ENCODE assay signal across 1 cellular context in genomic region chr7:1763033-1763432, GRCh38.
TF ChIP-seq lines count a peak whose summit lies in the region.

No MANE protein-coding gene starts in this region.

TF ChIP-seq in HepG2, 621 proteins besides CTCF, POLR2A, EP300 and RAD21 (continued from another document):
- TF ChIP-seq, protein P1, sequence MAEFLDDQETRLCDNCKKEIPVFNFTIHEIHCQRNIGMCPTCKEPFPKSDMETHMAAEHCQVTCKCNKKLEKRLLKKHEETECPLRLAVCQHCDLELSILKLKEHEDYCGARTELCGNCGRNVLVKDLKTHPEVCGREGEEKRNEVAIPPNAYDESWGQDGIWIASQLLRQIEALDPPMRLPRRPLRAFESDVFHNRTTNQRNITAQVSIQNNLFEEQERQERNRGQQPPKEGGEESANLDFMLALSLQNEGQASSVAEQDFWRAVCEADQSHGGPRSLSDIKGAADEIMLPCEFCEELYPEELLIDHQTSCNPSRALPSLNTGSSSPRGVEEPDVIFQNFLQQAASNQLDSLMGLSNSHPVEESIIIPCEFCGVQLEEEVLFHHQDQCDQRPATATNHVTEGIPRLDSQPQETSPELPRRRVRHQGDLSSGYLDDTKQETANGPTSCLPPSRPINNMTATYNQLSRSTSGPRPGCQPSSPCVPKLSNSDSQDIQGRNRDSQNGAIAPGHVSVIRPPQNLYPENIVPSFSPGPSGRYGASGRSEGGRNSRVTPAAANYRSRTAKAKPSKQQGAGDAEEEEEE (CRISPR knock-in tag; IDR thresholded peaks at IDR 0.05; ENCODE audit: borderline replicate concordance), result no peak
- TF ChIP-seq ZNF496 (CRISPR knock-in tag; IDR thresholded peaks at IDR 0.05; ENCODE audit: insufficient replicate concordance), result no peak
- no peak for TF ChIP-seq KLF11 (CRISPR knock-in tag; IDR thresholded peaks at IDR 0.05)
- TF ChIP-seq PPARG (CRISPR knock-in tag; conservative IDR thresholded peaks at IDR 0.05), result no peak
- TF ChIP-seq USF2 (IDR thresholded peaks at IDR 0.05; ENCODE audit: low read depth, low read length), result no peak
- no peak for TF ChIP-seq USF2 (CRISPR knock-in tag; IDR thresholded peaks at IDR 0.05; ENCODE audit: borderline replicate concordance)
- TF ChIP-seq DRAP1 (CRISPR knock-in tag; IDR thresholded peaks at IDR 0.05), result no peak
- TF ChIP-seq HMGXB4 (CRISPR knock-in tag; IDR thresholded peaks at IDR 0.05; ENCODE audit: borderline replicate concordance in 1 of 2, low read depth in 1 of 2), result no peak
- TF ChIP-seq, protein P2, sequence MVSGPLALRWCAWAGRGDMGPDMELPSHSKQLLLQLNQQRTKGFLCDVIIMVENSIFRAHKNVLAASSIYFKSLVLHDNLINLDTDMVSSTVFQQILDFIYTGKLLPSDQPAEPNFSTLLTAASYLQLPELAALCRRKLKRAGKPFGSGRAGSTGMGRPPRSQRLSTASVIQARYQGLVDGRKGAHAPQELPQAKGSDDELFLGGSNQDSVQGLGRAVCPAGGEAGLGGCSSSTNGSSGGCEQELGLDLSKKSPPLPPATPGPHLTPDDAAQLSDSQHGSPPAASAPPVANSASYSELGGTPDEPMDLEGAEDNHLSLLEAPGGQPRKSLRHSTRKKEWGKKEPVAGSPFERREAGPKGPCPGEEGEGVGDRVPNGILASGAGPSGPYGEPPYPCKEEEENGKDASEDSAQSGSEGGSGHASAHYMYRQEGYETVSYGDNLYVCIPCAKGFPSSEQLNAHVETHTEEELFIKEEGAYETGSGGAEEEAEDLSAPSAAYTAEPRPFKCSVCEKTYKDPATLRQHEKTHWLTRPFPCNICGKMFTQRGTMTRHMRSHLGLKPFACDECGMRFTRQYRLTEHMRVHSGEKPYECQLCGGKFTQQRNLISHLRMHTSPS (CRISPR knock-in tag; IDR thresholded peaks at IDR 0.05; ENCODE audit: low read depth), result no peak
- TF ChIP-seq, protein P3, sequence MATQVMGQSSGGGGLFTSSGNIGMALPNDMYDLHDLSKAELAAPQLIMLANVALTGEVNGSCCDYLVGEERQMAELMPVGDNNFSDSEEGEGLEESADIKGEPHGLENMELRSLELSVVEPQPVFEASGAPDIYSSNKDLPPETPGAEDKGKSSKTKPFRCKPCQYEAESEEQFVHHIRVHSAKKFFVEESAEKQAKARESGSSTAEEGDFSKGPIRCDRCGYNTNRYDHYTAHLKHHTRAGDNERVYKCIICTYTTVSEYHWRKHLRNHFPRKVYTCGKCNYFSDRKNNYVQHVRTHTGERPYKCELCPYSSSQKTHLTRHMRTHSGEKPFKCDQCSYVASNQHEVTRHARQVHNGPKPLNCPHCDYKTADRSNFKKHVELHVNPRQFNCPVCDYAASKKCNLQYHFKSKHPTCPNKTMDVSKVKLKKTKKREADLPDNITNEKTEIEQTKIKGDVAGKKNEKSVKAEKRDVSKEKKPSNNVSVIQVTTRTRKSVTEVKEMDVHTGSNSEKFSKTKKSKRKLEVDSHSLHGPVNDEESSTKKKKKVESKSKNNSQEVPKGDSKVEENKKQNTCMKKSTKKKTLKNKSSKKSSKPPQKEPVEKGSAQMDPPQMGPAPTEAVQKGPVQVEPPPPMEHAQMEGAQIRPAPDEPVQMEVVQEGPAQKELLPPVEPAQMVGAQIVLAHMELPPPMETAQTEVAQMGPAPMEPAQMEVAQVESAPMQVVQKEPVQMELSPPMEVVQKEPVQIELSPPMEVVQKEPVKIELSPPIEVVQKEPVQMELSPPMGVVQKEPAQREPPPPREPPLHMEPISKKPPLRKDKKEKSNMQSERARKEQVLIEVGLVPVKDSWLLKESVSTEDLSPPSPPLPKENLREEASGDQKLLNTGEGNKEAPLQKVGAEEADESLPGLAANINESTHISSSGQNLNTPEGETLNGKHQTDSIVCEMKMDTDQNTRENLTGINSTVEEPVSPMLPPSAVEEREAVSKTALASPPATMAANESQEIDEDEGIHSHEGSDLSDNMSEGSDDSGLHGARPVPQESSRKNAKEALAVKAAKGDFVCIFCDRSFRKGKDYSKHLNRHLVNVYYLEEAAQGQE (IDR thresholded peaks at IDR 0.05; ENCODE audit: borderline replicate concordance in 1 of 2, low read depth in 1 of 2, low read length in 2 of 2), result no peak
